8 cellular contexts compared by ENCODE assay signal in genomic region chr7:134669845-134670373, GRCh38. TPM values are rescaled to one million over a fixed set of nuclear protein-coding genes. Genes with fewer than 3 reads are reported as not detected.
DNase-seq lines count a peak whose midpoint lies in the region; ATAC-seq and TF ChIP-seq lines count a peak whose summit lies in the region.

No MANE protein-coding gene starts in this region.

- TF ChIP-seq EP300 in Ishikawa (IDR thresholded peaks at IDR 0.05; ENCODE audit: borderline replicate concordance) = no peak

- H3K4me1 Mint-ChIP-seq in activated naive CD8-positive, alpha-beta T cell treated with anti-CD3 and anti-CD28 coated beads for 36 hours = peaks cover 50% of the 10 kb centered on the region

- peaks cover 8% of the 10 kb centered on the region for H3K9me3 Mint-ChIP-seq in activated naive CD8-positive, alpha-beta T cell treated with anti-CD3 and anti-CD28 coated beads for 36 hours

- TF ChIP-seq RAD21 in Ishikawa (IDR thresholded peaks at IDR 0.05; ENCODE audit: low read depth) = no peak

- H3K27me3 Mint-ChIP-seq in activated naive CD8-positive, alpha-beta T cell treated with anti-CD3 and anti-CD28 coated beads for 36 hours = no peaks in the 10 kb centered on the region

- no peaks in the 10 kb centered on the region for H3K36me3 ChIP-seq in kidney epithelial cell (ENCODE audit: control insufficient read depth, insufficient read depth, low read length)

- DNase-seq in DMS 273 (lab: John Stamatoyannopoulos, UW; ENCODE audit: unreplicated experiment) = peak; percentile 37
- no peak for DNase-seq in DMS 273 treated with DMSO at 0.1 percent for 48 hours (lab: John Stamatoyannopoulos, UW)
- peak; percentile 84 for DNase-seq in T follicular helper cell (ENCODE audit: low read depth)
- peak; percentile 74 for DNase-seq in activated naive CD8-positive, alpha-beta T cell treated with anti-CD3 and anti-CD28 coated beads for 36 hours
- peak; percentile 89 for DNase-seq in kidney epithelial cell (ENCODE audit: low read depth)
- DNase-seq in stimulated activated CD8-positive, alpha-beta memory T cell treated with anti-CD3 and anti-CD28 coated beads, Interleukin-2, amount 100 ng/mL, for 1 hour (ENCODE audit: low read depth in 2 of 2) = peak; percentile 50 to 53

- peak overlapping the region; percentile 83 for H3K27ac Mint-ChIP-seq in activated naive CD8-positive, alpha-beta T cell treated with anti-CD3 and anti-CD28 coated beads for 36 hours

- peaks cover 43% of the 10 kb centered on the region for H3K36me3 Mint-ChIP-seq in activated naive CD8-positive, alpha-beta T cell treated with anti-CD3 and anti-CD28 coated beads for 36 hours

- TF ChIP-seq CTCF in kidney epithelial cell (IDR thresholded peaks at IDR 0.05; ENCODE audit: insufficient read depth, low read length, poor library complexity, severe bottlenecking) = no peak

- no peak overlapping the region for H3K4me3 ChIP-seq in kidney epithelial cell (ENCODE audit: low read depth, low read length)

- H3K4me3 Mint-ChIP-seq in activated naive CD8-positive, alpha-beta T cell treated with anti-CD3 and anti-CD28 coated beads for 36 hours = peak overlapping the region; percentile 60

- H3K27me3 ChIP-seq in kidney epithelial cell (ENCODE audit: control insufficient read depth, insufficient read depth, low read length) = no peaks in the 10 kb centered on the region

- ATAC-seq in HG02798 (IDR thresholded peaks at IDR 0.05; ENCODE audit: poor library complexity, unreplicated experiment) = no peak

TF ChIP-seq in Ishikawa, 13 proteins besides CTCF, POLR2A, EP300 and RAD21:
- TF ChIP-seq NFIC (IDR thresholded peaks at IDR 0.05) (peak; percentile 61), CREB1 (IDR thresholded peaks at IDR 0.05; ENCODE audit: low read depth) (no peak)
TF ChIP-seq in Ishikawa: peak in this region for 1.

RNA-seq across cellular contexts. Expression of gene BPGM, which starts 23.3 kb away (rescaled TPM):
- total RNA-seq in activated naive CD8-positive, alpha-beta T cell treated with anti-CD3 and anti-CD28 coated beads for 36 hours = 10 to 100 TPM; 16.3 to 17.4 TPM
- total RNA-seq in kidney epithelial cell = 29.2 and 30.7 TPM in 2 replicates
